In the genomic region with DNA sequence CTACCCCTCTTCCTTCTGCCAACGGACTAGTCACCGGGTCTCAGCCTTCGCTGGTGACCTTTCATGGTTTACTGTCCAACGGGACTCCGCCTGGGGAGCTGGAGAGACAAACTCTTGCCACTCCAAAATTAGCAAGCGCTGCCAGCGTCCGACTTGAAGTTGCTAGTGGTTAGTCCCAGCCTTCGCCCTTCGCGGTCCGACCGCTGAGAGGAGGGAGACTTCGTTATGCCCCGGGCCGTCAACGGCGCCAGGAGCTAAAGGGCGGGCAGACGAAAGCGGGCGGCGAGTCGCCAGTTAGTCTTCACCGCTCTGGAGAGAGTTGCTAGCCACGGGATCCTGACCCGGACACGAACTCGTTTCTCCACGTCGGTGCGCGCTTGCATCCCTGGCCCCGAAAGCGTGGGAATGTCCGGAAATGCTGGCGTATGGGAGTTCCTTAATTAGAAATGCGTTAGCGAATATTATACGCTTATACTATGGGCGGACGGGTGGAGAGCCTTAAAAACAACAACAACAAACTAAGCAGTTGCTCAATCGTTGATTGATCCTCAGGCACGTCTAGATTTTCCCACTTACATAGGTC, we compare ENCODE assay signal across 8 cellular contexts. TPM values are rescaled to one million over a fixed set of nuclear protein-coding genes. Genes with fewer than 3 reads are reported as not detected.
DNase-seq lines count a peak whose midpoint lies in the region; ATAC-seq, FAIRE-seq and TF ChIP-seq lines count a peak whose summit lies in the region.

No MANE protein-coding gene starts in this region.

- H3K9me3 ChIP-seq in AG04450 (ENCODE audit: control insufficient read depth, insufficient read depth, low read length) (no peaks in the 10 kb centered on the region), spleen (no peaks in the 10 kb centered on the region)

- ATAC-seq in GM18861 (IDR thresholded peaks at IDR 0.05; ENCODE audit: unreplicated experiment) (peak; percentile 2), HG03342 (IDR thresholded peaks at IDR 0.05; ENCODE audit: unreplicated experiment) (peak; percentile 11)

- no peaks in the 10 kb centered on the region for H3K27me3 ChIP-seq in AG04450 (ENCODE audit: control insufficient read depth, insufficient read depth, low read length)
- H3K27me3 ChIP-seq in bronchial epithelial cell (ENCODE audit: control insufficient read depth, insufficient read depth, low read length): no peaks in the 10 kb centered on the region
- H3K27me3 ChIP-seq in spleen (replicated peaks in 1 of 7): peaks cover 0 to 21% (median 0%) of the 10 kb centered on the region in 7 donors

- H3K4me1 Mint-ChIP-seq in immature natural killer cell: peaks cover 53 to 62% of the 10 kb centered on the region in 2 donors

- no peaks in the 10 kb centered on the region for H3K9me3 Mint-ChIP-seq in immature natural killer cell

- CTCF ChIA-PET in AG04450 (lab: Charles Lee): interaction anchor here (1.4 kb wide), 1 partner anchor 13 kb away, joined by 4 read pairs; no protein-coding TSS in a partner anchor

- intact Hi-C loops in spleen (cut with DNase I; ENCODE audit: low total_unique reads): no loop called here

- H3K27ac Mint-ChIP-seq in immature natural killer cell: peak overlapping the region; percentile 95 to 100 (median 99)

- H3K27me3 Mint-ChIP-seq in immature natural killer cell (ENCODE audit: low read depth in 3 of 3): peaks cover 19 to 24% (median 24%) of the 10 kb centered on the region in 3 donors

- TF ChIP-seq CTCF in AG04450 (IDR thresholded peaks at IDR 0.05; ENCODE audit: low read depth, low read length) (no peak), bronchial epithelial cell (IDR thresholded peaks at IDR 0.05; ENCODE audit: insufficient read depth, low read length, severe bottlenecking) (no peak), spleen (IDR thresholded peaks at IDR 0.05 in 8 of 11, conservative IDR thresholded peaks at IDR 0.05 in 3 of 11) (no peak)

- no peak for TF ChIP-seq POLR2A in spleen (IDR thresholded peaks at IDR 0.05)

- peak overlapping the region; percentile 91 to 100 (median 95) for H3K4me3 Mint-ChIP-seq in immature natural killer cell

- DNase-seq in AG04450 (ENCODE audit: low read depth, low spot score) (no peak), SW480 (ENCODE audit: low spot score) (peak; percentile 39), bronchial epithelial cell (ENCODE audit: low read depth) (peak; percentile 51), immature natural killer cell (peak; percentile 37 to 47 (median 43)), spleen (peak; percentile 93), cerebellar nuclear complex (lab: John Stamatoyannopoulos, UW) (no peak)

- H3K36me3 ChIP-seq in bronchial epithelial cell (ENCODE audit: control insufficient read depth, insufficient read depth, low read length): no peaks in the 10 kb centered on the region
- H3K36me3 ChIP-seq in spleen: no peaks in the 10 kb centered on the region

- no peak for FAIRE-seq in bronchial epithelial cell (lab: Jason Lieb, UNC)

- WGBS in spleen, 5 donors: 0 to 1% (median 0%) methylated on average over 41 to 44 of the region's 44 CpGs

- peaks cover 0 to 4% (median 0%) of the 10 kb centered on the region in 3 donors for H3K36me3 Mint-ChIP-seq in immature natural killer cell

- H3K27ac ChIP-seq in AG04450 (ENCODE audit: low read depth, low read length) (peak overlapping the region; percentile 86), spleen (peak overlapping the region; percentile 88 to 98 (median 93))

- peak overlapping the region; percentile 98 for H3K4me3 ChIP-seq in AG04450 (ENCODE audit: low read depth, low read length)
- peak overlapping the region; percentile 56 for H3K4me3 ChIP-seq in bronchial epithelial cell (ENCODE audit: low read depth, low read length)
- H3K4me3 ChIP-seq in spleen: peak overlapping the region; percentile 77 to 94 (median 89)

- peaks cover 0 to 64% (median 46%) of the 10 kb centered on the region in 6 donors for H3K4me1 ChIP-seq in spleen

- POLR2A ChIA-PET in AG04450 (lab: Yijun Ruan, JAX): interaction anchor here (1.5 to 1.7 kb wide), 2 partner anchors 27 to 49 kb away, joined by 3 to 5 read pairs; partner anchors contain the start of gene TRIM59

RNA-seq across cellular contexts. Expression of gene SMC4, which starts 0.7 kb away (rescaled TPM):
- polyA plus RNA-seq in AG04450 (2011; rRNA removed) (23.5 and 42.0 TPM in 2 replicates), immature natural killer cell (10 to 100 TPM; 11.3 to 77.2 (median 31.6) TPM), spleen (10 to 100 TPM; 21.2 to 28.3 (median 23.5) TPM)
- polyA minus RNA-seq in AG04450 (2011; rRNA and poly(A)+ RNA removed): 8.6 and 20.0 TPM in 2 replicates
- total RNA-seq in bronchial epithelial cell (12.1 and 12.8 TPM in 2 replicates), spleen (100 to 1,000 TPM in 1 of 7 donors, 10 to 100 TPM in 6; 48.3 to 112 (median 56.5) TPM)

RNA-seq across cellular contexts. Expression of gene IFT80, which starts 1.1 kb away (rescaled TPM):
- polyA plus RNA-seq in AG04450 (2011; rRNA removed) (29.2 and 43.5 TPM in 2 replicates), immature natural killer cell (1 to 10 TPM in 2 of 3 donors, under 1 TPM in 1; 0.90 to 6.3 (median 2.9) TPM), spleen (10 to 100 TPM; 15.3 to 17.7 (median 16.0) TPM)
- 10.7 and 25.1 TPM in 2 replicates for polyA minus RNA-seq in AG04450 (2011; rRNA and poly(A)+ RNA removed)
- total RNA-seq in bronchial epithelial cell (16.5 and 16.8 TPM in 2 replicates), spleen (10 to 100 TPM; 17.3 to 44.0 (median 24.5) TPM)

RNA-seq across cellular contexts. Expression of gene TRIM59, which starts 49.4 kb away (rescaled TPM):
- polyA plus RNA-seq in AG04450 (2011; rRNA removed): 10.9 and 15.3 TPM in 2 replicates
- polyA minus RNA-seq in AG04450 (2011; rRNA and poly(A)+ RNA removed): 14.6 and 22.7 TPM in 2 replicates
- total RNA-seq in bronchial epithelial cell: 5.8 and 6.5 TPM in 2 replicates
- polyA plus RNA-seq in immature natural killer cell: 10 to 100 TPM; 13.1 to 22.6 (median 14.5) TPM
- total RNA-seq in spleen: 10 to 100 TPM; 11.2 to 21.4 (median 12.7) TPM
- 1 to 10 TPM; 3.3 to 5.8 (median 5.4) TPM for polyA plus RNA-seq in spleen

Comparison
In these comparisons a context has a peak if more than half of its experiments do, and no peak if none do; other contexts are left out.
1. DNase-seq: peak in SW480 (single experiment), bronchial epithelial cell (single experiment), immature natural killer cell (3 of 3) and spleen (single experiment); none in AG04450 (single experiment) and cerebellar nuclear complex (0 of 2).
2. Peak in every context shown above with its lines, with median percentiles within 50 percentile points of each other: H3K4me3 ChIP-seq.